10 cellular contexts compared by ENCODE assay signal in the genomic region with DNA sequence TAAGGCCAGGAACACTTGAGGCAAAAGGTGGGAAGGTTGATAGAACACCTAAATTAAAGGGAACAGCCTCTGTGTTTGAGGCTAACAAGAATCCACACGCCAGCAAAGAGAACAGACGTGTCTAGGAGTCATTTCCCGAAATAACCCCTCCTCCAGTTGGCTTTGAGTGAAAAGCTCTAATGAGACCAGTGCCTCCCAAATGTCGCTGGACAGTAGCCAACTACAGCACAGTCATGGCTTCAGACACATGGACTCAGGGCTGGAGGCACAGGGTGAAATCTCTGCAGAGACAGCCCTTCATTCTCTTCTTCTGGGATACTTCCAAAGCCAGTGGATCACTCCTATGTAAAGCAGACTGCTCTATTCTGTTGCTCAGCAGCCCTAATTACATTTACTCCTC. TPM values are rescaled to one million over a fixed set of nuclear protein-coding genes. Genes with fewer than 3 reads are reported as not detected.
DNase-seq lines count a peak whose midpoint lies in the region; ATAC-seq, FAIRE-seq and TF ChIP-seq lines count a peak whose summit lies in the region.
"Had no signal": no experiment of that assay in that cellular context is flagged by ENCODE, and none has a peak within 500 bp of the region (broad histone marks: within the 10 kb centered on the region; RNA-seq: fewer than 3 reads in every experiment).

No MANE protein-coding gene starts in this region.

- ATAC-seq in HepG2 (peak; percentile 28), aorta (ENCODE audit: low FRiP score) (peak; percentile 73)

- H3K36me3 ChIP-seq in HepG2 (replicated peaks in 1 of 2; ENCODE audit: control insufficient read depth in 1 of 2, insufficient read depth in 2 of 2, low read length in 2 of 2) (no peaks in the 10 kb centered on the region), aorta (ENCODE audit: control insufficient read depth in 1 of 2, insufficient read depth in 2 of 2, low read length in 1 of 2) (no peaks in the 10 kb centered on the region), mesendoderm (ENCODE audit: control insufficient read depth, insufficient read depth, low read length) (no peaks in the 10 kb centered on the region)

- H2AFZ ChIP-seq in HepG2 (ENCODE audit: low read length): peak overlapping the region; percentile 24
- H2AFZ ChIP-seq: PC-9 had no signal

- H2BK5ac ChIP-seq in mesendoderm (ENCODE audit: low read length): no peak overlapping the region

- H3K27ac ChIP-seq in HepG2 (ENCODE audit: extremely low read length, insufficient read depth, low read length): no peak overlapping the region
- H3K27ac ChIP-seq in aorta (ENCODE audit: low read depth in 1 of 2, low read length in 2 of 2): no peak overlapping the region
- H3K27ac ChIP-seq in mesendoderm (ENCODE audit: low read depth, low read length): no peak overlapping the region
- H3K27ac ChIP-seq: PC-9 had no signal

- no peak overlapping the region for H2AK5ac ChIP-seq in mesendoderm (ENCODE audit: low read length)

- no peak for FAIRE-seq in HepG2 (lab: Jason Lieb, UNC)
- FAIRE-seq: A204.1 had no signal

- no peaks in the 10 kb centered on the region for H4K20me1 ChIP-seq in HepG2 (ENCODE audit: insufficient read depth, low read length)

- H2BK120ac ChIP-seq in mesendoderm (ENCODE audit: low read depth, low read length): no peak overlapping the region

- TF ChIP-seq EP300 in HepG2 (IDR thresholded peaks at IDR 0.05; ENCODE audit: low read depth in 2 of 2, low read length in 2 of 2) (no peak), HepG2 (CRISPR knock-in tag; IDR thresholded peaks at IDR 0.05; ENCODE audit: borderline replicate concordance) (no peak)

- no peak for TF ChIP-seq RAD21 in HepG2 (CRISPR knock-in tag; IDR thresholded peaks at IDR 0.05)

- DNase-seq in NCI-H2081 (lab: John Stamatoyannopoulos, UW) (peak; percentile 3 to 49), NCI-H2081 treated with DMSO at 0.1 percent for 48 hours (lab: John Stamatoyannopoulos, UW) (no peak), choroid plexus epithelial cell (ENCODE audit: low read depth) (peak; percentile 67), HepG2 (ENCODE audit: low spot score) (peak; percentile 52), aorta (peak in 1 of 2 donors; percentile 85), mesendoderm (no peak), NCI-H510A (lab: John Stamatoyannopoulos, UW) (no peak)
- no peak for DNase-seq in activated naive CD8-positive, alpha-beta T cell treated with anti-CD3 and anti-CD28 coated beads for 36 hours
- DNase-seq: PC-9 had no signal

- H3K9ac ChIP-seq in HepG2 (ENCODE audit: insufficient read depth, low read depth, low read length): no peak overlapping the region
- H3K9ac ChIP-seq in mesendoderm (ENCODE audit: low read length): no peak overlapping the region

- peaks cover 50% of the 10 kb centered on the region for H3K4me1 ChIP-seq in HepG2 (ENCODE audit: insufficient read depth, low read length)
- H3K4me1 ChIP-seq in aorta (ENCODE audit: control insufficient read depth in 1 of 2, insufficient read depth in 2 of 2, low read length in 2 of 2): no peaks in the 10 kb centered on the region
- no peaks in the 10 kb centered on the region for H3K4me1 ChIP-seq in mesendoderm (ENCODE audit: control insufficient read depth, low read depth, low read length)

- no peak overlapping the region for H4K5ac ChIP-seq in mesendoderm (ENCODE audit: low read length)

- no peaks in the 10 kb centered on the region for H3K4me1 Mint-ChIP-seq in activated naive CD8-positive, alpha-beta T cell treated with anti-CD3 and anti-CD28 coated beads for 36 hours

- H3K27me3 ChIP-seq in HepG2 (ENCODE audit: control insufficient read depth in 1 of 2, insufficient read depth in 2 of 2, low read length in 2 of 2): no peaks in the 10 kb centered on the region
- no peaks in the 10 kb centered on the region for H3K27me3 ChIP-seq in aorta (ENCODE audit: control insufficient read depth in 1 of 2, insufficient read depth in 2 of 2, low read length in 1 of 2)
- no peaks in the 10 kb centered on the region for H3K27me3 ChIP-seq in mesendoderm (ENCODE audit: insufficient read depth, low read length, poor library complexity)

- TF ChIP-seq POLR2A in HepG2 (IDR thresholded peaks at IDR 0.05; ENCODE audit: insufficient read depth in 1 of 2, low read depth in 2 of 2, low read length in 2 of 2): no peak

- no peak overlapping the region for H3K4me3 Mint-ChIP-seq in activated naive CD8-positive, alpha-beta T cell treated with anti-CD3 and anti-CD28 coated beads for 36 hours

- intact Hi-C loops in HepG2 (cut with micrococcal nuclease; ENCODE audit: unreplicated experiment) (loop anchor here (1.0 to 2.0 kb wide), 3 partner anchors 19 to 117 kb away; partner anchors contain the start of gene SEPTIN10), aorta (cut with DNase I) (no loop called here)

- CTCF ChIA-PET in HepG2 (lab: Yijun Ruan, JAX; ENCODE audit: low intra/inter-chr PET ratio, low total read pairs): interaction anchor here (1.1 to 1.7 kb wide), 2 partner anchors 52 to 117 kb away, joined by 3 to 9 read pairs; no protein-coding TSS in a partner anchor

- no peak overlapping the region for H3K27ac Mint-ChIP-seq in activated naive CD8-positive, alpha-beta T cell treated with anti-CD3 and anti-CD28 coated beads for 36 hours

- in situ Hi-C loops in HepG2 (cut with HindIII; ENCODE audit: extremely low pct_ligation_motif_present, low pct_unique_long_range_greater_than_20kb): loop anchor here (5.0 kb wide), 2 partner anchors 46 to 49 kb away; no protein-coding TSS in a partner anchor

- no peaks in the 10 kb centered on the region for H3K79me1 ChIP-seq in mesendoderm (ENCODE audit: low read length)

- H3K23ac ChIP-seq in mesendoderm (ENCODE audit: low read length): no peak overlapping the region

- no peak overlapping the region for H4K8ac ChIP-seq in mesendoderm (ENCODE audit: low read depth, low read length)

- no peak overlapping the region for H3K18ac ChIP-seq in mesendoderm (ENCODE audit: low read length)

- no peak overlapping the region for H2BK15ac ChIP-seq in mesendoderm (replicated peaks; ENCODE audit: low read depth)

- H3K4ac ChIP-seq in mesendoderm (ENCODE audit: low read depth, low read length): no peak overlapping the region

- H3K36me3 Mint-ChIP-seq in activated naive CD8-positive, alpha-beta T cell treated with anti-CD3 and anti-CD28 coated beads for 36 hours: no peaks in the 10 kb centered on the region

- H3K27me3 Mint-ChIP-seq in activated naive CD8-positive, alpha-beta T cell treated with anti-CD3 and anti-CD28 coated beads for 36 hours: peaks cover 11% of the 10 kb centered on the region

- no peak for TF ChIP-seq CTCF in choroid plexus epithelial cell (conservative IDR thresholded peaks at IDR 0.05; ENCODE audit: low read depth, low read length)
- TF ChIP-seq CTCF in HepG2 (CRISPR knock-in tag; IDR thresholded peaks at IDR 0.05): no peak

- no TSS peak for BruUV-seq in HepG2 (replicated peaks; lab: Mats Ljungman, UMichigan)

- H3K79me2 ChIP-seq in HepG2 (ENCODE audit: insufficient read depth, low read length) (no peaks in the 10 kb centered on the region), mesendoderm (ENCODE audit: control insufficient read depth, insufficient read depth, low read length) (no peaks in the 10 kb centered on the region)

- peak overlapping the region; percentile 38 for H3K4me2 ChIP-seq in HepG2 (ENCODE audit: low read depth, low read length)
- H3K4me2 ChIP-seq in mesendoderm (ENCODE audit: low read length): no peak overlapping the region
- H3K4me2 ChIP-seq: PC-9 had no signal

- no peaks in the 10 kb centered on the region for H3K9me3 Mint-ChIP-seq in activated naive CD8-positive, alpha-beta T cell treated with anti-CD3 and anti-CD28 coated beads for 36 hours

- POLR2A ChIA-PET in HepG2 (lab: Yijun Ruan, JAX): interaction anchor here (0.8 to 1.9 kb wide), 7 partner anchors 12 to 50 kb away, joined by 3 to 11 read pairs (median 6); partner anchors contain the start of genes SEPTIN10 and SOWAHC

- H3K4me3 ChIP-seq in choroid plexus epithelial cell (ENCODE audit: low read depth, low read length) (no peak overlapping the region), HepG2 (replicated peaks in 1 of 3; ENCODE audit: insufficient read depth in 1 of 3, low read depth in 2 of 3, low read length in 3 of 3) (no peak overlapping the region), aorta (ENCODE audit: low read length in 2 of 2) (no peak overlapping the region), mesendoderm (ENCODE audit: low read length) (no peak overlapping the region)
- H3K4me3 ChIP-seq: PC-9 had no signal

- H3K56ac ChIP-seq in mesendoderm (ENCODE audit: low read length): no peak overlapping the region

- H3K9me3 ChIP-seq in HepG2 (ENCODE audit: low read length) (no peaks in the 10 kb centered on the region), aorta (ENCODE audit: control insufficient read depth, low read length) (no peaks in the 10 kb centered on the region)

- WGBS in HepG2 (ENCODE audit: low lambda C conversion rate): 14% methylated on average over 4 of the region's 4 CpGs
- 2 to 3% methylated on average over 4 of the region's 4 CpGs for WGBS in aorta, 2 donors
- no CpG with 5 or more reads among the region's 4 CpGs for WGBS in mesendoderm (ENCODE audit: extremely low coverage, insufficient coverage, low lambda C conversion rate)

RNA-seq across cellular contexts. Expression of gene SOWAHC, which starts 49.6 kb away (rescaled TPM):
- total RNA-seq in HepG2 (2016; rRNA removed; fragmentation: Illumina TruSeq; extraction: Trizol) (22.5 and 24.7 TPM in 2 replicates), aorta (10 to 100 TPM; 12.0 to 15.0 TPM)
- 2.8 and 3.4 TPM in 2 replicates for total RNA-seq in HepG2 (2016; cell fraction: cytosol; rRNA removed; fragmentation: Illumina TruSeq; extraction: Trizol; ENCODE audit: low read depth)
- total RNA-seq in HepG2 (2016; cell fraction: insoluble cytoplasmic fraction; rRNA removed; fragmentation: Illumina TruSeq; extraction: Trizol): 23.3 TPM in 2 replicates
- total RNA-seq in HepG2 (2016; cell fraction: membrane; rRNA removed; fragmentation: Illumina TruSeq; extraction: Trizol): 18.1 and 21.3 TPM in 2 replicates
- total RNA-seq in HepG2 (2016; cell fraction: nucleus; rRNA removed; fragmentation: Illumina TruSeq; extraction: Trizol): 15.8 TPM in 2 replicates
- polyA plus RNA-seq in HepG2 (2011; rRNA removed) (21.2 and 21.4 TPM in 2 replicates), aorta (1 to 10 TPM; 5.6 to 7.9 TPM)
- polyA plus RNA-seq in HepG2 (2011; cell fraction: cytosol; rRNA removed): 16.7 and 19.2 TPM in 2 replicates
- polyA plus RNA-seq in HepG2 (2011; cell fraction: nucleus; rRNA removed): 9.7 and 10.8 TPM in 2 replicates
- 35.4 and 36.3 TPM in 2 replicates for polyA plus RNA-seq in HepG2 (2012)
- 2.6 and 2.8 TPM in 2 replicates for polyA plus RNA-seq in HepG2 (2016; cell fraction: cytosol; fragmentation: Illumina TruSeq; extraction: Trizol; ENCODE audit: low read depth)
- polyA plus RNA-seq in HepG2 (2016; cell fraction: insoluble cytoplasmic fraction; fragmentation: Illumina TruSeq; extraction: Trizol; ENCODE audit: low read depth): 30.8 and 30.9 TPM in 2 replicates
- polyA plus RNA-seq in HepG2 (2016; cell fraction: membrane; fragmentation: Illumina TruSeq; extraction: Trizol; ENCODE audit: low read depth): 12.6 and 14.5 TPM in 2 replicates
- polyA plus RNA-seq in HepG2 (2016; cell fraction: nucleus; fragmentation: Illumina TruSeq; extraction: Trizol; ENCODE audit: insufficient read depth, low read depth): 25.4 and 26.3 TPM in 2 replicates
- polyA minus RNA-seq in HepG2 (2011; rRNA and poly(A)+ RNA removed; ENCODE audit: low replicate concordance): 8.3 and 28.5 TPM in 2 replicates
- 31.9 and 34.1 TPM in 2 replicates for polyA minus RNA-seq in HepG2 (2011; cell fraction: cytosol; rRNA and poly(A)+ RNA removed)
- 15.5 and 17.7 TPM in 2 replicates for polyA minus RNA-seq in HepG2 (2011; cell fraction: nucleus; rRNA and poly(A)+ RNA removed)
- polyA plus RNA-seq in mesendoderm (2013, experiment 1 of 2): 35.6 TPM
- polyA plus RNA-seq in mesendoderm (2013, experiment 2 of 2): 35.7 TPM
- total RNA-seq in activated naive CD8-positive, alpha-beta T cell treated with anti-CD3 and anti-CD28 coated beads for 36 hours: under 1 TPM; 0.14 to 0.31 TPM

RNA-seq across cellular contexts. Expression of gene SEPTIN10, which starts 50.0 kb away (rescaled TPM):
- total RNA-seq in HepG2 (2016; rRNA removed; fragmentation: Illumina TruSeq; extraction: Trizol) (67.5 and 99.8 TPM in 2 replicates), aorta (100 to 1,000 TPM; 127 to 132 TPM)
- 127 and 147 TPM in 2 replicates for total RNA-seq in HepG2 (2016; cell fraction: cytosol; rRNA removed; fragmentation: Illumina TruSeq; extraction: Trizol; ENCODE audit: low read depth)
- total RNA-seq in HepG2 (2016; cell fraction: insoluble cytoplasmic fraction; rRNA removed; fragmentation: Illumina TruSeq; extraction: Trizol): 68.9 and 96.4 TPM in 2 replicates
- total RNA-seq in HepG2 (2016; cell fraction: membrane; rRNA removed; fragmentation: Illumina TruSeq; extraction: Trizol): 82.3 and 91.0 TPM in 2 replicates
- total RNA-seq in HepG2 (2016; cell fraction: nucleus; rRNA removed; fragmentation: Illumina TruSeq; extraction: Trizol): 59.8 and 61.0 TPM in 2 replicates
- polyA plus RNA-seq in HepG2 (2011; rRNA removed) (40.3 and 45.8 TPM in 2 replicates), aorta (10 to 100 TPM; 80.3 to 86.6 TPM)
- 21.7 and 32.6 TPM in 2 replicates for polyA plus RNA-seq in HepG2 (2011; cell fraction: cytosol; rRNA removed)
- polyA plus RNA-seq in HepG2 (2011; cell fraction: nucleus; rRNA removed): 33.2 and 41.7 TPM in 2 replicates
- polyA plus RNA-seq in HepG2 (2012): 73.2 and 109 TPM in 2 replicates
- polyA plus RNA-seq in HepG2 (2016; cell fraction: cytosol; fragmentation: Illumina TruSeq; extraction: Trizol; ENCODE audit: low read depth): 13.9 and 14.1 TPM in 2 replicates
- polyA plus RNA-seq in HepG2 (2016; cell fraction: insoluble cytoplasmic fraction; fragmentation: Illumina TruSeq; extraction: Trizol; ENCODE audit: low read depth): 101 and 102 TPM in 2 replicates
- polyA plus RNA-seq in HepG2 (2016; cell fraction: membrane; fragmentation: Illumina TruSeq; extraction: Trizol; ENCODE audit: low read depth): 27.0 and 27.3 TPM in 2 replicates
- polyA plus RNA-seq in HepG2 (2016; cell fraction: nucleus; fragmentation: Illumina TruSeq; extraction: Trizol; ENCODE audit: insufficient read depth, low read depth): 55.0 TPM in 2 replicates
- polyA minus RNA-seq in HepG2 (2011; rRNA and poly(A)+ RNA removed; ENCODE audit: low replicate concordance): 19.0 and 33.7 TPM in 2 replicates
- polyA minus RNA-seq in HepG2 (2011; cell fraction: cytosol; rRNA and poly(A)+ RNA removed): 67.6 and 75.0 TPM in 2 replicates
- polyA minus RNA-seq in HepG2 (2011; cell fraction: nucleus; rRNA and poly(A)+ RNA removed): 90.5 and 106 TPM in 2 replicates
- 77.3 TPM for polyA plus RNA-seq in mesendoderm (2013, experiment 1 of 2)
- 78.7 TPM for polyA plus RNA-seq in mesendoderm (2013, experiment 2 of 2)
- total RNA-seq in activated naive CD8-positive, alpha-beta T cell treated with anti-CD3 and anti-CD28 coated beads for 36 hours: under 1 TPM; 0.21 to 0.56 TPM

Comparison
In these comparisons a context has a peak if more than half of its experiments do, and no peak if none do; other contexts are left out.
1. DNase-seq: peak in NCI-H2081 (2 of 2), choroid plexus epithelial cell (single experiment) and HepG2 (single experiment); none in NCI-H2081 treated with DMSO at 0.1 percent for 48 hours (single experiment), mesendoderm (single experiment), NCI-H510A (single experiment) and activated naive CD8-positive, alpha-beta T cell treated with anti-CD3 and anti-CD28 coated beads for 36 hours (single experiment).
2. RNA of gene SEPTIN10, which starts 50.0 kb away (total RNA-seq): 127 to 132 TPM in aorta and 59.8 to 147 TPM in HepG2; 0.21 to 0.56 TPM in activated naive CD8-positive, alpha-beta T cell treated with anti-CD3 and anti-CD28 coated beads for 36 hours; every median in the first group is over 10 times any median in the second.